In the genomic region with DNA sequence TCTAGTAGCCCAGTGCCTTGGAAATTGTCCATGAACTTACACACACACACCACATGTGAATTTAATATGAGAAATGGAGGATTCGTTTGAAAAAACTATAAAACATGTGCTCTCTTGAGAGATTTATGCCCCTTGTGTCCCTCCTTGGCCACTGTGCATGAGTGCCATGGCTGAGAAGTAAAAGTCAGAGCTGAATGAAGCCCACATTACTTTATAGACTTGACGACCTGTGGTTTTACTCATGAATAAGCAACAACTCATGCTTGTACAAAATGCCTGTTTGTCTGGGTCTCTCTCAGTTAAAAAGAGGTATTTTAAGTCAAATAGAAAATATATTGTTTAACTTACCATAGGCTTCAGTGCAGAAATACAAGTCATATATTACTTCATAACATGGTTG, we compare ENCODE assay signal across 13 cellular contexts.
A peak's percentile ranks its signal among the peaks of the same experiment; 100 is the strongest.
DNase-seq lines count a peak whose midpoint lies in the region; ATAC-seq and TF ChIP-seq lines count a peak whose summit lies in the region.
"Had no signal": no experiment of that assay in that cellular context is flagged by ENCODE, and none has a peak within 500 bp of the region (broad histone marks: within the 10 kb centered on the region; RNA-seq: fewer than 3 reads in every experiment).

No MANE protein-coding gene starts in this region.

- H3K4me1 ChIP-seq in upper lobe of right lung = no peaks in the 10 kb centered on the region
- H3K4me1 ChIP-seq: body of pancreas had no signal

- no peak overlapping the region for H3K4me3 ChIP-seq in astrocyte of the spinal cord (ENCODE audit: low read depth, low read length)
- no peak overlapping the region for H3K4me3 ChIP-seq in upper lobe of right lung
- H3K4me3 ChIP-seq: body of pancreas had no signal

- H3K9me3 ChIP-seq in upper lobe of right lung = no peaks in the 10 kb centered on the region
- H3K9me3 ChIP-seq: body of pancreas had no signal

- H3K36me3 ChIP-seq in upper lobe of right lung = no peaks in the 10 kb centered on the region

- peak; percentile 22; the same call in 1 of the 3 replicates for TF ChIP-seq CTCF in GM12872 (IDR thresholded peaks at IDR 0.05; ENCODE audit: insufficient read depth, low read depth, low read length)
- TF ChIP-seq CTCF in astrocyte of the spinal cord (IDR thresholded peaks at IDR 0.05; ENCODE audit: low read depth, low read length) = no peak
- TF ChIP-seq CTCF in upper lobe of right lung (IDR thresholded peaks at IDR 0.05) = no peak

- no peaks in the 10 kb centered on the region for H3K27me3 ChIP-seq in upper lobe of right lung
- H3K27me3 ChIP-seq: body of pancreas had no signal

- in situ Hi-C loops in astrocyte of the spinal cord (cut with HindIII; ENCODE audit: low sequenced_read_pairs) = no loop called here

- peak; percentile 92 for ATAC-seq in GM21360 (IDR thresholded peaks at IDR 0.05; ENCODE audit: unreplicated experiment)
- peak; percentile 74 for ATAC-seq in HG03095 (IDR thresholded peaks at IDR 0.05; ENCODE audit: unreplicated experiment)
- ATAC-seq in upper lobe of right lung = no peak
- ATAC-seq: body of pancreas; naive thymus-derived CD8-positive, alpha-beta T cell had no signal

- intact Hi-C loops in upper lobe of right lung (cut with DNase I) = no loop called here

- no peak overlapping the region for H3K27ac ChIP-seq in upper lobe of right lung
- H3K27ac ChIP-seq: body of pancreas, WERI-Rb-1 had no signal

- DNase-seq in astrocyte of the spinal cord (ENCODE audit: low read depth, low spot score) (peak; percentile 58), upper lobe of right lung (no peak), occipital lobe (lab: John Stamatoyannopoulos, UW) (no peak), islet precursor cell (no peak)
- DNase-seq in activated CD4-positive, alpha-beta T cell treated with anti-CD3 and anti-CD28 coated beads, Interleukin-2, amount 50 U/mL, for 48 hours = no peak
- DNase-seq: body of pancreas; Calu3; naive thymus-derived CD8-positive, alpha-beta T cell; NCI-H69; WERI-Rb-1 had no signal
